Comparison of ENCODE assay signal across 20 cellular contexts in genomic region chr17:20583891-20584577, GRCh38. TPM values are rescaled to one million over a fixed set of nuclear protein-coding genes. Genes with fewer than 3 reads are reported as not detected.
"Had no signal": no experiment of that assay in that cellular context is flagged by ENCODE, and none has a peak within 500 bp of the region (broad histone marks: within the 10 kb centered on the region; RNA-seq: fewer than 3 reads in every experiment).

No MANE protein-coding gene starts in this region.

RNA-seq across cellular contexts. Expression of gene CDRT15L2, which starts 4.5 kb away (rescaled TPM):
- total RNA-seq: activated B cell treated with CpG ODN at 0.5 μM for 24 hours; activated CD4-positive, alpha-beta T cell treated with anti-CD3 and anti-CD28 coated beads for 36 hours; activated naive CD4-positive, alpha-beta T cell treated with anti-CD3 and anti-CD28 coated beads, Interleukin-2, amount 50 U/mL, for 72 hours; activated T-helper 17 cell treated with anti-CD3 and anti-CD28 coated beads, Interleukin-2, amount 50 U/mL, for 72 hours; adrenal gland; ascending aorta; epithelial cell of proximal tubule; fibroblast of villous mesenchyme; kidney; left lung; lung microvascular endothelial cell; mesothelial cell of epicardium; natural killer cell; osteocyte; progenitor cell of endocrine pancreas; sigmoid colon; smooth muscle cell; subcutaneous adipose tissue; ureter had no signal
- polyA plus RNA-seq: adrenal gland, sigmoid colon, smooth muscle cell, thymus had no signal
